In genomic region chr2:176080540-176081355, GRCh38 we compare ENCODE assay signal across 9 cellular contexts. TPM values are rescaled to one million over a fixed set of nuclear protein-coding genes. Genes with fewer than 3 reads are reported as not detected.
A peak's percentile ranks its signal among the peaks of the same experiment; 100 is the strongest.
DNase-seq lines count a peak whose midpoint lies in the region; ATAC-seq and TF ChIP-seq lines count a peak whose summit lies in the region.
"Had no signal": no experiment of that assay in that cellular context is flagged by ENCODE, and none has a peak within 500 bp of the region (broad histone marks: within the 10 kb centered on the region; RNA-seq: fewer than 3 reads in every experiment).

No MANE protein-coding gene starts in this region.

- peaks cover 9% of the 10 kb centered on the region for H3K27me3 ChIP-seq in right cardiac atrium (ENCODE audit: control insufficient read depth, insufficient read depth)

- 6% methylated on average over 67 of the region's 67 CpGs for WGBS in right cardiac atrium
- 10% methylated on average over 67 of the region's 67 CpGs for WGBS in urinary bladder

- peak overlapping the region; percentile 46 for H3K27ac Mint-ChIP-seq in activated B cell treated with CpG ODN at 0.5 μM for 24 hours

- POLR2A ChIA-PET in activated B cell treated with CpG ODN at 0.5 μM for 24 hours (lab: Charles Lee) = no interaction called here

- intact Hi-C loops in right cardiac atrium (cut with DNase I) = no loop called here
- intact Hi-C loops in cardiac septum (cut with DNase I) = loop anchor here (2.0 kb wide), 1 partner anchor 78 kb away; the partner anchor contains the start of gene LNPK
- intact Hi-C loops in activated B cell treated with CpG ODN at 0.5 μM for 24 hours (cut with micrococcal nuclease) = no loop called here

- H3K27ac ChIP-seq in right cardiac atrium (ENCODE audit: low read length) = no peak overlapping the region
- H3K27ac ChIP-seq in urinary bladder (ENCODE audit: low read depth) = no peak overlapping the region
- H3K27ac ChIP-seq: heart right ventricle had no signal

- ATAC-seq in right cardiac atrium = no peak
- no peak for ATAC-seq in activated B cell treated with CpG ODN at 0.5 μM for 24 hours (ENCODE audit: low read depth)
- no peak for ATAC-seq in HG02870 (IDR thresholded peaks at IDR 0.05; ENCODE audit: unreplicated experiment)
- ATAC-seq in HG03045 (IDR thresholded peaks at IDR 0.05; ENCODE audit: unreplicated experiment) = no peak

- H3K4me1 ChIP-seq in right cardiac atrium (ENCODE audit: control insufficient read depth, insufficient read depth, low read length) (peaks cover 2% of the 10 kb centered on the region), urinary bladder (ENCODE audit: insufficient read depth) (peaks cover 2% of the 10 kb centered on the region)

- H3K36me3 ChIP-seq in urinary bladder (ENCODE audit: insufficient read depth) = no peaks in the 10 kb centered on the region

- CTCF ChIA-PET in activated B cell treated with CpG ODN at 0.5 μM for 24 hours (lab: Charles Lee) = no interaction called here

- H3K4me1 Mint-ChIP-seq in activated B cell treated with CpG ODN at 0.5 μM for 24 hours = peaks cover 7% of the 10 kb centered on the region

- H3K9me3 ChIP-seq in right cardiac atrium (ENCODE audit: control insufficient read depth, low read length) = no peaks in the 10 kb centered on the region

- H3K4me3 ChIP-seq in right cardiac atrium (ENCODE audit: low read length) (peak overlapping the region; percentile 46), urinary bladder (ENCODE audit: low read depth, low read length) (peak overlapping the region; percentile 37)

- peaks cover 64% of the 10 kb centered on the region for H3K27me3 Mint-ChIP-seq in activated B cell treated with CpG ODN at 0.5 μM for 24 hours

- peak overlapping the region; percentile 7 for H3K4me3 Mint-ChIP-seq in activated B cell treated with CpG ODN at 0.5 μM for 24 hours

- H3K9me3 Mint-ChIP-seq in activated B cell treated with CpG ODN at 0.5 μM for 24 hours = peaks cover 2% of the 10 kb centered on the region

- TF ChIP-seq CTCF in activated B cell treated with CpG ODN at 0.5 μM for 24 hours (IDR thresholded peaks at IDR 0.05) = no peak

- H3K36me3 Mint-ChIP-seq in activated B cell treated with CpG ODN at 0.5 μM for 24 hours (ENCODE audit: low read depth) = peaks cover 5% of the 10 kb centered on the region

- peak in 1 of 3 donors; percentile 61 for DNase-seq in right cardiac atrium
- no peak for DNase-seq in cardiac septum (ENCODE audit: low spot score)
- no peak for DNase-seq in activated B cell treated with CpG ODN at 0.5 μM for 24 hours
- DNase-seq in islet precursor cell = peak; percentile 69
- DNase-seq in activated gamma-delta T cell (lab: John Stamatoyannopoulos, UW) = no peak

RNA-seq across cellular contexts. Expression of gene EVX2, which starts 3.0 kb away (rescaled TPM):
- total RNA-seq in right cardiac atrium (not detected), cardiac septum (not detected), activated B cell treated with CpG ODN at 0.5 μM for 24 hours (not detected in 2 replicates), urinary bladder (1.9 TPM)
- polyA plus RNA-seq in right cardiac atrium (not detected), urinary bladder (0.05 TPM)
- total RNA-seq: heart right ventricle had no signal
- polyA plus RNA-seq: heart right ventricle had no signal

RNA-seq across cellular contexts. Expression of gene HOXD13, which starts 11.8 kb away (rescaled TPM):
- total RNA-seq in right cardiac atrium (not detected), cardiac septum (not detected), activated B cell treated with CpG ODN at 0.5 μM for 24 hours (not detected in 2 replicates), urinary bladder (14.9 TPM)
- polyA plus RNA-seq in right cardiac atrium (not detected), urinary bladder (4.1 TPM)
- total RNA-seq: heart right ventricle had no signal
- polyA plus RNA-seq: heart right ventricle had no signal

RNA-seq across cellular contexts. Expression of gene HOXD12, which starts 18.8 kb away (rescaled TPM):
- total RNA-seq in right cardiac atrium = not detected
- not detected for polyA plus RNA-seq in right cardiac atrium
- total RNA-seq in cardiac septum = not detected
- not detected in 2 replicates for total RNA-seq in activated B cell treated with CpG ODN at 0.5 μM for 24 hours
- 2.2 TPM for total RNA-seq in urinary bladder
- 0.09 TPM for polyA plus RNA-seq in urinary bladder
- total RNA-seq: heart right ventricle had no signal
- polyA plus RNA-seq: heart right ventricle had no signal

RNA-seq across cellular contexts. Expression of gene HOXD11, which starts 26.3 kb away (rescaled TPM):
- total RNA-seq in right cardiac atrium = not detected
- not detected for polyA plus RNA-seq in right cardiac atrium
- not detected for total RNA-seq in cardiac septum
- not detected in 2 replicates for total RNA-seq in activated B cell treated with CpG ODN at 0.5 μM for 24 hours
- total RNA-seq in urinary bladder = 6.0 TPM
- polyA plus RNA-seq in urinary bladder = 3.3 TPM
- total RNA-seq: heart right ventricle had no signal
- polyA plus RNA-seq: heart right ventricle had no signal

RNA-seq across cellular contexts. Expression of gene HOXD10, which starts 35.8 kb away (rescaled TPM):
- total RNA-seq in right cardiac atrium = not detected
- polyA plus RNA-seq in right cardiac atrium = not detected
- total RNA-seq in cardiac septum = 0.16 TPM
- total RNA-seq in activated B cell treated with CpG ODN at 0.5 μM for 24 hours = not detected in 2 replicates
- 14.1 TPM for total RNA-seq in urinary bladder
- 4.1 TPM for polyA plus RNA-seq in urinary bladder
- total RNA-seq: heart right ventricle had no signal
- polyA plus RNA-seq: heart right ventricle had no signal

Comparison
In these comparisons a context has a peak if more than half of its experiments do, and no peak if none do; other contexts are left out.
1. RNA of gene HOXD13, which starts 11.8 kb away (total RNA-seq): 14.9 TPM in urinary bladder (single experiment); not detected in right cardiac atrium, not detected in cardiac septum (single experiment) and not detected in activated B cell treated with CpG ODN at 0.5 μM for 24 hours; every median in the first group is over 10 times any median in the second.